23 cellular contexts compared by ENCODE assay signal in the genomic region with DNA sequence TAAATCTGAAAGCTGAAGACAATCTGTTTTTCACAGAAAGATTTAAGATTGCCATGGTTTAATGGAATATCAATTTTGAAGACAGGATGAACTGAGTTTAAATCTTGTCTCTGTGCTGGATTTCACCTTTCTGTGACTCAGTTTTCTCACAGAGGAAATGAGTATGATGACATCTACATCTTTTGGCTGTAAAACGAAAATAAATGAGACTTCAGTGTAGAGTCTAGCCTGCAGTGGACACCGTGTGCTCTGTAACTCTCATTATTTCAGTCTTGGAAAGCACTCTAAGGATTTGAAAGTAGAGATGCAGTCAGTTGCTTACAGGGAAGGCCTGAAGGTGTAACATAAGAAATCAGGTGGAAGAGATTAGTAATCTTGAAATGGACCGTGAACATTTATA.
"Had no signal": no experiment of that assay in that cellular context is flagged by ENCODE, and none has a peak within 500 bp of the region (broad histone marks: within the 10 kb centered on the region; RNA-seq: fewer than 3 reads in every experiment).

No MANE protein-coding gene starts in this region.

- H3K27me3 ChIP-seq: body of pancreas, cardiac muscle cell, neural progenitor cell, right lobe of liver, vagina had no signal

- H3K4me1 ChIP-seq: body of pancreas, left ventricle myocardium inferior, neural progenitor cell, right lobe of liver, vagina had no signal

- H3K9me3 Mint-ChIP-seq: activated naive CD4-positive, alpha-beta T cell treated with anti-CD3 and anti-CD28 coated beads for 36 hours; activated T-cell treated with anti-CD3 and anti-CD28 coated beads, Interleukin-2, amount 50 U/mL, for 4 hours; mesothelial cell of epicardium; neural progenitor cell; stimulated activated naive B cell treated with anti-CD40 and anti-IgM and Interleukin-4, amounts not matched to agents 10 μg/mL and 1 μg/mL and 100 μg/mL, for 72 hours; type B pancreatic cell had no signal

- H3K9me3 ChIP-seq: body of pancreas, left ventricle myocardium inferior, right lobe of liver, thoracic aorta, vagina had no signal

- H3K4me3 Mint-ChIP-seq: activated naive CD4-positive, alpha-beta T cell treated with anti-CD3 and anti-CD28 coated beads for 36 hours; activated T-cell treated with anti-CD3 and anti-CD28 coated beads, Interleukin-2, amount 50 U/mL, for 4 hours; mesothelial cell of epicardium; naive thymus-derived CD8-positive, alpha-beta T cell; neural progenitor cell; stimulated activated naive B cell treated with anti-CD40 and anti-IgM and Interleukin-4, amounts not matched to agents 10 μg/mL and 1 μg/mL and 100 μg/mL, for 72 hours; type B pancreatic cell had no signal

- H2AFZ ChIP-seq: neural progenitor cell had no signal

- H3K36me3 Mint-ChIP-seq: mesothelial cell of epicardium; naive thymus-derived CD8-positive, alpha-beta T cell; neural progenitor cell; stimulated activated naive B cell treated with anti-CD40 and anti-IgM and Interleukin-4, amounts not matched to agents 10 μg/mL and 1 μg/mL and 100 μg/mL, for 72 hours; type B pancreatic cell had no signal

- H3K9ac ChIP-seq: neural progenitor cell had no signal

- H3K36me3 ChIP-seq: cardiac muscle cell, left ventricle myocardium inferior, neural progenitor cell, right lobe of liver, thoracic aorta, vagina had no signal

- DNase-seq: activated CD8-positive, alpha-beta memory T cell treated with anti-CD3 and anti-CD28 coated beads for 24 hours; activated CD8-positive, alpha-beta memory T cell treated with anti-CD3 and anti-CD28 coated beads, Interleukin-2, amount 50 U/mL, for 4 hours; activated effector memory CD4-positive, alpha-beta T cell treated with Interleukin-2 at 50 U/mL for 16 hours; activated naive CD4-positive, alpha-beta T cell treated with anti-CD3 and anti-CD28 coated beads for 36 hours; activated T-cell treated with anti-CD3 and anti-CD28 coated beads, Interleukin-2, amount 50 U/mL, for 4 hours; body of pancreas; effector CD4-positive, alpha-beta T cell; hippocampal formation; left ventricle myocardium inferior; naive thymus-derived CD8-positive, alpha-beta T cell; posterior cingulate gyrus; right lobe of liver; small intestine; stimulated activated CD4-positive, alpha-beta T cell treated with anti-CD3 and anti-CD28 coated beads, Interleukin-2, amount 100 ng/mL, for 24 hours; stimulated activated naive B cell treated with anti-CD40 and anti-IgM and Interleukin-4, amounts not matched to agents 10 μg/mL and 1 μg/mL and 100 μg/mL, for 72 hours had no signal

- H3K27ac ChIP-seq: body of pancreas, cardiac muscle cell, left ventricle myocardium inferior, neural progenitor cell, right lobe of liver, thoracic aorta, vagina, VCaP had no signal

- ATAC-seq: activated CD4-positive, CD25-positive, alpha-beta regulatory T cell treated with anti-CD3 and anti-CD28 coated beads, Interleukin-2, amount 50 U/mL, for 24 hours; activated T-cell treated with anti-CD3 and anti-CD28 coated beads, Interleukin-2, amount 50 U/mL, for 4 hours; body of pancreas; naive thymus-derived CD8-positive, alpha-beta T cell; right lobe of liver; stimulated activated naive B cell treated with anti-CD40 and anti-IgM and Interleukin-4, amounts not matched to agents 10 μg/mL and 1 μg/mL and 100 μg/mL, for 72 hours had no signal

- H3K27me3 Mint-ChIP-seq: stimulated activated naive B cell treated with anti-CD40 and anti-IgM and Interleukin-4, amounts not matched to agents 10 μg/mL and 1 μg/mL and 100 μg/mL, for 72 hours had no signal

- H3K4me1 Mint-ChIP-seq: mesothelial cell of epicardium; neural progenitor cell; stimulated activated naive B cell treated with anti-CD40 and anti-IgM and Interleukin-4, amounts not matched to agents 10 μg/mL and 1 μg/mL and 100 μg/mL, for 72 hours had no signal

- H3K4me3 ChIP-seq: body of pancreas, cardiac muscle cell, left ventricle myocardium inferior, neural progenitor cell, right lobe of liver, thoracic aorta, vagina had no signal

- H3K4me2 ChIP-seq: neural progenitor cell had no signal

- H3K27ac Mint-ChIP-seq: activated naive CD4-positive, alpha-beta T cell treated with anti-CD3 and anti-CD28 coated beads for 36 hours; mesothelial cell of epicardium; naive thymus-derived CD8-positive, alpha-beta T cell; neural progenitor cell; stimulated activated naive B cell treated with anti-CD40 and anti-IgM and Interleukin-4, amounts not matched to agents 10 μg/mL and 1 μg/mL and 100 μg/mL, for 72 hours; type B pancreatic cell had no signal
